In genomic region chr3:1087066-1087555, GRCh38 we compare ENCODE assay signal across 12 cellular contexts. TPM values are rescaled to one million over a fixed set of nuclear protein-coding genes. Genes with fewer than 3 reads are reported as not detected.
A peak's percentile ranks its signal among the peaks of the same experiment; 100 is the strongest.
DNase-seq lines count a peak whose midpoint lies in the region; ATAC-seq, FAIRE-seq and TF ChIP-seq lines count a peak whose summit lies in the region.
"Had no signal": no experiment of that assay in that cellular context is flagged by ENCODE, and none has a peak within 500 bp of the region (broad histone marks: within the 10 kb centered on the region; RNA-seq: fewer than 3 reads in every experiment).

No MANE protein-coding gene starts in this region.

- H3K9ac ChIP-seq in GM23248 (no peak overlapping the region), parathyroid adenoma (no peak overlapping the region)

- DNase-seq in GM23248 (peak; percentile 88), RCC 7860 (ENCODE audit: low spot score) (peak; percentile 81), fibroblast of peridontal ligament (ENCODE audit: extremely low read depth) (peak; percentile 93), NCI-H1048 (lab: John Stamatoyannopoulos, UW) (no peak), NCI-H524 treated with DMSO at 0.1 percent for 48 hours (lab: John Stamatoyannopoulos, UW) (no peak)
- no peak for DNase-seq in activated T-cell treated with anti-CD3 and anti-CD28 coated beads, Interleukin-2, amount 50 U/mL, for 48 hours
- DNase-seq: NCI-H187 had no signal

- no peaks in the 10 kb centered on the region for H3K9me3 ChIP-seq in GM23248 (ENCODE audit: low read depth)
- no peaks in the 10 kb centered on the region for H3K9me3 ChIP-seq in parathyroid adenoma (ENCODE audit: control insufficient read depth, low read length)

- H3K4me3 ChIP-seq in GM23248 (peak overlapping the region; percentile 40; the same call in 1 of the 2 replicates), parathyroid adenoma (ENCODE audit: low read depth, low read length) (no peak overlapping the region)

- peak overlapping the region; percentile 31 for H3K27ac ChIP-seq in GM23248
- H3K27ac ChIP-seq in parathyroid adenoma = no peak overlapping the region

- peak; percentile 33 for TF ChIP-seq CTCF in parathyroid adenoma (IDR thresholded peaks at IDR 0.05)

- H2AFZ ChIP-seq in GM23248 (peak overlapping the region; percentile 36), parathyroid adenoma (no peak overlapping the region)

- H4K20me1 ChIP-seq in GM23248 (ENCODE audit: insufficient read depth) = no peaks in the 10 kb centered on the region

- whole genome bisulfite sequencing in GM23248 (ENCODE audit: low coverage in 1 of 2, low lambda C conversion rate in 2 of 2, missing lambda C conversion rate in 2 of 2), 2 experiments = 0% methylated on average over 3 of the region's 3 CpGs

- no peak for ATAC-seq in GM19397 (IDR thresholded peaks at IDR 0.05; ENCODE audit: unreplicated experiment)
- ATAC-seq: HCT116 had no signal

- in situ Hi-C loops in GM23248 (cut with MboI) = no loop called here

- no peaks in the 10 kb centered on the region for H3K79me2 ChIP-seq in GM23248 (ENCODE audit: insufficient read depth)
- H3K79me2 ChIP-seq in parathyroid adenoma = no peaks in the 10 kb centered on the region

- H3K36me3 ChIP-seq in GM23248 (ENCODE audit: low read depth) = no peaks in the 10 kb centered on the region
- no peaks in the 10 kb centered on the region for H3K36me3 ChIP-seq in parathyroid adenoma (ENCODE audit: control insufficient read depth, insufficient read depth, low read length)

- H3K9me2 ChIP-seq in GM23248 (ENCODE audit: insufficient read depth) = no peaks in the 10 kb centered on the region

- FAIRE-seq in RCC 7860 (lab: Jason Lieb, UNC) = peak; percentile 88

- H3K4me1 ChIP-seq in GM23248 (ENCODE audit: insufficient read depth) = peaks cover 19% of the 10 kb centered on the region
- no peaks in the 10 kb centered on the region for H3K4me1 ChIP-seq in parathyroid adenoma

- H3K27me3 ChIP-seq in GM23248 (replicated peaks; ENCODE audit: insufficient read depth) (no peaks in the 10 kb centered on the region), parathyroid adenoma (ENCODE audit: control insufficient read depth, insufficient read depth, low read length) (no peaks in the 10 kb centered on the region)

- H3K4me2 ChIP-seq in GM23248 (ENCODE audit: unreplicated experiment) (peak overlapping the region; percentile 62), parathyroid adenoma (ENCODE audit: low read length) (no peak overlapping the region)

- H3F3A ChIP-seq in GM23248 (ENCODE audit: insufficient read depth) = peaks cover 10% of the 10 kb centered on the region; the same call in 1 of the 2 replicates

RNA-seq across cellular contexts. Expression of gene CNTN6, which starts 5.7 kb away (rescaled TPM):
- total RNA-seq in GM23248 (2014; rRNA removed; shearing (Covaris generic)) = not detected in 2 replicates
- polyA plus RNA-seq in GM23248 (2016; fragmentation: Nextera tagmentation; extraction: Ambion mirVana) = not detected in 2 replicates
- total RNA-seq: dermis microvascular lymphatic vessel endothelial cell, pulmonary artery endothelial cell had no signal

Comparison
In these comparisons a context has a peak if more than half of its experiments do, and no peak if none do; other contexts are left out.
1. DNase-seq: peak in GM23248 (single experiment), RCC 7860 (single experiment) and fibroblast of peridontal ligament (single experiment); none in NCI-H1048 (single experiment), NCI-H524 treated with DMSO at 0.1 percent for 48 hours (single experiment) and activated T-cell treated with anti-CD3 and anti-CD28 coated beads, Interleukin-2, amount 50 U/mL, for 48 hours (0 of 2).